In the genomic region with DNA sequence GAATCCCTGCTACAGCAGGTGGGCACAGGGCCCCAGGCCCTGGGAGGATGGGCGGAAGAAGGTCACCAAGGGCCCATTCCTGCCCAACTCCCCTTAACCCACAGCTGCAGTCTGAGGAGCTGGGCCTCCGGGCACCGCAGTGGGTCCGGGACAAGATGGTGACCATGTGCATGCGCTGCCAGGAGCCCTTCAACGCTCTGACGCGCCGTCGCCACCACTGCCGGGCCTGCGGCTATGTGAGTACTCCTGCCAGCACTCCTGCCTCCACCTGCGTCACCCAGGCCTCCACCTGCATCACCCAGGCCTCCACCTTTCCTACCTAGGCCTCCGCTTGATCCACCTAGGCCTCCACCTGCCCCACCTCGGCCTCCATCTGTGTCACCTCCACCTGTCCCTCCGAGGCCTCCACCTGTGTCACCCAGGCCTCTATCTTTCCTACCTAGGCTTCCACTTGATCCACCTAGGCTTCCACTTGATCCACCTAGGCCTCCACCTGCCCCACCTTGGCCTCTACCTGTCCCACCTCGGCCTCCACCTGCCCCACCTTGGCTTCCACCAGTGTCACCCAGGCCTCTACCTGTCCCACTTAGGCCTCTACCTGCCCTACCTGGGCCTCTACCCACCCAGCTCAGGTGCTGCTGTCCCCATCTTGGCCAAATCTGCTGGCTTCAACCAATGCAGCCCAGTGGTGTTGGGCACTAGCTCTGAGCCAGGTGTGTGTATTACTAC, we compare ENCODE assay signal across 1 cellular context.
TF ChIP-seq lines count a peak whose summit lies in the region.

No MANE protein-coding gene starts in this region.

TF ChIP-seq in A549, 52 proteins besides CTCF, POLR2A, EP300 and RAD21 (continued from another document):
- TF ChIP-seq, protein P1, sequence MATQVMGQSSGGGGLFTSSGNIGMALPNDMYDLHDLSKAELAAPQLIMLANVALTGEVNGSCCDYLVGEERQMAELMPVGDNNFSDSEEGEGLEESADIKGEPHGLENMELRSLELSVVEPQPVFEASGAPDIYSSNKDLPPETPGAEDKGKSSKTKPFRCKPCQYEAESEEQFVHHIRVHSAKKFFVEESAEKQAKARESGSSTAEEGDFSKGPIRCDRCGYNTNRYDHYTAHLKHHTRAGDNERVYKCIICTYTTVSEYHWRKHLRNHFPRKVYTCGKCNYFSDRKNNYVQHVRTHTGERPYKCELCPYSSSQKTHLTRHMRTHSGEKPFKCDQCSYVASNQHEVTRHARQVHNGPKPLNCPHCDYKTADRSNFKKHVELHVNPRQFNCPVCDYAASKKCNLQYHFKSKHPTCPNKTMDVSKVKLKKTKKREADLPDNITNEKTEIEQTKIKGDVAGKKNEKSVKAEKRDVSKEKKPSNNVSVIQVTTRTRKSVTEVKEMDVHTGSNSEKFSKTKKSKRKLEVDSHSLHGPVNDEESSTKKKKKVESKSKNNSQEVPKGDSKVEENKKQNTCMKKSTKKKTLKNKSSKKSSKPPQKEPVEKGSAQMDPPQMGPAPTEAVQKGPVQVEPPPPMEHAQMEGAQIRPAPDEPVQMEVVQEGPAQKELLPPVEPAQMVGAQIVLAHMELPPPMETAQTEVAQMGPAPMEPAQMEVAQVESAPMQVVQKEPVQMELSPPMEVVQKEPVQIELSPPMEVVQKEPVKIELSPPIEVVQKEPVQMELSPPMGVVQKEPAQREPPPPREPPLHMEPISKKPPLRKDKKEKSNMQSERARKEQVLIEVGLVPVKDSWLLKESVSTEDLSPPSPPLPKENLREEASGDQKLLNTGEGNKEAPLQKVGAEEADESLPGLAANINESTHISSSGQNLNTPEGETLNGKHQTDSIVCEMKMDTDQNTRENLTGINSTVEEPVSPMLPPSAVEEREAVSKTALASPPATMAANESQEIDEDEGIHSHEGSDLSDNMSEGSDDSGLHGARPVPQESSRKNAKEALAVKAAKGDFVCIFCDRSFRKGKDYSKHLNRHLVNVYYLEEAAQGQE (IDR thresholded peaks at IDR 0.05), result no peak
- TF ChIP-seq JUNB (IDR thresholded peaks at IDR 0.05) (no peak), EHMT2 (IDR thresholded peaks at IDR 0.05; ENCODE audit: low read depth) (no peak), HOXA7 (CRISPR knock-in tag; IDR thresholded peaks at IDR 0.05) (no peak), ESRRA (IDR thresholded peaks at IDR 0.05; ENCODE audit: borderline replicate concordance, low read length) (no peak), CHD4 (IDR thresholded peaks at IDR 0.05; ENCODE audit: borderline replicate concordance) (no peak)
